Comparison of ENCODE assay signal across 34 cellular contexts in the genomic region with DNA sequence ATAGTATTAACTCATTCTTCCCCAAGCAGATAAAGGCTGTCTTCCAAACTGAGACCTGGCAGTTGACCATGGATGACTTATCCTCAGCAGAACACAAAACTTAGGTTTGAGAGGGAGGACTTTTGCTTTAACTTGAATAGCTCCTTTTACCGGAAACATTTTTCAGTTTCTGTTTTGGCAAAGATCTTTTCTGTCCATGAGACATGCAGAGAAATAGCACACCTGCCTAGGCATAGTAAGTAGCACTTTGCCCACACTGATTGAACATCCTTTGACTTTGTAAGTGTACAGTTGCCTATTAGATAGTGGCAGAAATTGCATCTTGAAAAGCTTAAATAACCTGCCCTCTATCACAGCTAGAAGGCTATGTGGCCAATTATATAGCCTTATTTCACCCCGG.
"Had no signal": no experiment of that assay in that cellular context is flagged by ENCODE, and none has a peak within 500 bp of the region (broad histone marks: within the 10 kb centered on the region; RNA-seq: fewer than 3 reads in every experiment).

No MANE protein-coding gene starts in this region.

- H3K27me3 ChIP-seq: MG63 had no signal

- H3K9me3 ChIP-seq: MG63 had no signal

- H3K4me3 ChIP-seq: MG63 had no signal

- H3K4me2 ChIP-seq: KMS-11 had no signal

- H3K36me3 ChIP-seq: MG63 had no signal

- H3K27ac ChIP-seq: KMS-11 had no signal

- DNase-seq: Karpas-422, Kasumi-1, MG63, MV-4-11, NCI-H1048, NCI-H1092, NCI-H1092 treated with DMSO at 0.1 percent for 48 hours, NCI-H1105, NCI-H1105 treated with DMSO at 0.1 percent for 48 hours, NCI-H1417, NCI-H1417 treated with DMSO at 0.1 percent for 48 hours, NCI-H1436, NCI-H1436 treated with DMSO at 0.1 percent for 48 hours, NCI-H146, NCI-H1694, NCI-H1694 treated with DMSO at 0.1 percent for 48 hours, NCI-H187, NCI-H187 treated with DMSO at 0.1 percent for 48 hours, NCI-H1930, NCI-H2029, NCI-H2029 treated with DMSO at 0.1 percent for 48 hours, NCI-H2081, NCI-H2081 treated with DMSO at 0.1 percent for 48 hours, NCI-H2107, NCI-H2171, NCI-H2171 treated with DMSO at 0.1 percent for 48 hours, NCI-H2227 treated with DMSO at 0.1 percent for 48 hours, NCI-H226, NCI-H345, NCI-H446, NCI-H446 treated with DMSO at 0.1 percent for 48 hours, NCI-H510A, NCI-H510A treated with DMSO at 0.1 percent for 48 hours had no signal

- H3K9ac ChIP-seq: KMS-11 had no signal
